In the genomic region with DNA sequence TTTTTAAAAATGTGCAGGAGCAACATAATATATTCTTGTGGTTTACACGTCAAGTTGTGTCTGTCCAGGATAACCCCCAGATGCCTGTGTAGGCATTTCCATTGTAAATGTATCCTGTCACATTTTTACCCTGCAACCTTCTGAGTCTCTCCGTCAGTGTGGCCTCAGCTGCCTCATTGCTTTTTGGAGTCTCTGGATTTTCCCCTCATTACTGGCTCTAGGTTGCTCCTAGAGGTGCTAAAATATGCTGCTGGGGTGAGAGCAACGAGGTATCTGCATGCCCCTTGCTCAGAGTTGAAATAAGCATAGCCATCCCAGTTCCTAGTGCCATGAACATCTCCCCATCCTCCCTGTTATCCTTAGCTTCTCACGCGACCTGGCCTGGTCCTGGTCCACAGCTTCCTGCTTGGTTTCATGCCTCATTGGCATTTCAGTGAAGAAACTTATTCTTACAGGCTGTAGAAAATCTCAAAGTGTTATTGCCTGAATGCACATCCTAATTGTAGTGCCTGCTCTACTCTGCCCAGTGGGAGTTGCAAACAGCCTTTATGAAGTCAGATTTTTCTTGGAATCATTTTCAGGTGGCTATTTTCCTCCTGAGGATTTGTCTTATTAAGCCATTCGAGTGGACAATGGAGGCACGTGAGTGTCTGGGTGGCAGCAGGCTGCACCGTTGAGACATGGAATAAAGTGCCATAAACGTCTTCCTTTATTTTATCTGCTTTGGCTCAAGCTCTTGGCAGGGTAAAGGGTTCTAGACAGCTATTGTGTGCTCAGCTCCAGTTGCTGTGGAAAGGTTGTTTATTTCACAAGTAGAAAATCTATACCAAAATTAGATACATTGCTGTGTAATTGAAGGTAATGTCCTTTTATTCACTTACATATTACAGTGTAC, we compare ENCODE assay signal across 2 cellular contexts.
TF ChIP-seq lines count a peak whose summit lies in the region.

No MANE protein-coding gene starts in this region.

TF ChIP-seq in WTC11, 78 proteins besides CTCF, POLR2A, EP300 and RAD21:
- TF ChIP-seq, protein P1, sequence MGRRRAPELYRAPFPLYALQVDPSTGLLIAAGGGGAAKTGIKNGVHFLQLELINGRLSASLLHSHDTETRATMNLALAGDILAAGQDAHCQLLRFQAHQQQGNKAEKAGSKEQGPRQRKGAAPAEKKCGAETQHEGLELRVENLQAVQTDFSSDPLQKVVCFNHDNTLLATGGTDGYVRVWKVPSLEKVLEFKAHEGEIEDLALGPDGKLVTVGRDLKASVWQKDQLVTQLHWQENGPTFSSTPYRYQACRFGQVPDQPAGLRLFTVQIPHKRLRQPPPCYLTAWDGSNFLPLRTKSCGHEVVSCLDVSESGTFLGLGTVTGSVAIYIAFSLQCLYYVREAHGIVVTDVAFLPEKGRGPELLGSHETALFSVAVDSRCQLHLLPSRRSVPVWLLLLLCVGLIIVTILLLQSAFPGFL (CRISPR knock-in tag; IDR thresholded peaks at IDR 0.05; ENCODE audit: borderline replicate concordance) = no peak
- no peak for TF ChIP-seq NFATC4 (CRISPR knock-in tag; IDR thresholded peaks at IDR 0.05)
- no peak for TF ChIP-seq ZNF263 (CRISPR knock-in tag; IDR thresholded peaks at IDR 0.05; ENCODE audit: low read depth)
- TF ChIP-seq CREM (CRISPR knock-in tag; IDR thresholded peaks at IDR 0.05) = no peak
- no peak for TF ChIP-seq RORB (CRISPR knock-in tag; IDR thresholded peaks at IDR 0.05)
- TF ChIP-seq ZNF396 (CRISPR knock-in tag; IDR thresholded peaks at IDR 0.05; ENCODE audit: borderline replicate concordance) = no peak
- TF ChIP-seq, protein P2, sequence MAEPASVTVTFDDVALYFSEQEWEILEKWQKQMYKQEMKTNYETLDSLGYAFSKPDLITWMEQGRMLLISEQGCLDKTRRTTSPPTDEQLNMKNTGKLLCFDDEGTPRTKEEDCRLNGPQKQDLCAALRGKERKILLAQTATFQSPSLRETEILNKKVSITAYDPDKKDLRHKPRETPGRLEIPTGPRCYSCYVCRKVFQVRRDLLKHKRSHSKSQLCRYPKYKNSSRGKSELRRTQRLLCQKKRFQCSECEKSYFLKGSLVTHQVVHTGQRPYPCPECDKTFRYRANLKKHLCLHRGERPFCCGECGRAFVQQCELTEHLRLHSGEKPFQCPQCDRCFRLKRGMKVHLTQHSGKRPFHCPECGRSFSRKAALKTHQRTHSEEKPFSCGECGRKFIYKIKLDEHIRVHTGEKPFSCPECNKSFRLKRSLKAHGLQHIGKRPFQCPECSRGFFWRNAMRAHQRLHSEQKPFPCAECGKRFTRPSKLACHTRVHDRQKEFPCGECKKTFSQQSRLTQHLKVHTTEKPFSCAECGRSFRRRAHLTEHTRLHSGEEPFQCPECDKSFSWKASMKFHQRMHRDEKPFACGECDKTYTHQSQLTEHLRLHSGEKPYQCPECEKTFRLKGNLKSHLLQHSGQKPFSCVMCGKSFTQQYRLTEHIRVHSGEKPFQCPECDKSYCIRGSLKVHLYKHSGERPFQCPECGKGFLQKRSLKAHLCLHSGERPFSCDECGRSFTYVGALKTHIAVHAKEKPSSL (CRISPR knock-in tag; conservative IDR thresholded peaks at IDR 0.05) = no peak
- TF ChIP-seq EMX1 (CRISPR knock-in tag; IDR thresholded peaks at IDR 0.05) = no peak
- no peak for TF ChIP-seq SP1 (CRISPR knock-in tag; conservative IDR thresholded peaks at IDR 0.05)
- no peak for TF ChIP-seq GRHL2 (CRISPR knock-in tag; IDR thresholded peaks at IDR 0.05; ENCODE audit: insufficient replicate concordance, severe bottlenecking)
- no peak for TF ChIP-seq ZNF416 (CRISPR knock-in tag; IDR thresholded peaks at IDR 0.05)
- TF ChIP-seq, protein P3, sequence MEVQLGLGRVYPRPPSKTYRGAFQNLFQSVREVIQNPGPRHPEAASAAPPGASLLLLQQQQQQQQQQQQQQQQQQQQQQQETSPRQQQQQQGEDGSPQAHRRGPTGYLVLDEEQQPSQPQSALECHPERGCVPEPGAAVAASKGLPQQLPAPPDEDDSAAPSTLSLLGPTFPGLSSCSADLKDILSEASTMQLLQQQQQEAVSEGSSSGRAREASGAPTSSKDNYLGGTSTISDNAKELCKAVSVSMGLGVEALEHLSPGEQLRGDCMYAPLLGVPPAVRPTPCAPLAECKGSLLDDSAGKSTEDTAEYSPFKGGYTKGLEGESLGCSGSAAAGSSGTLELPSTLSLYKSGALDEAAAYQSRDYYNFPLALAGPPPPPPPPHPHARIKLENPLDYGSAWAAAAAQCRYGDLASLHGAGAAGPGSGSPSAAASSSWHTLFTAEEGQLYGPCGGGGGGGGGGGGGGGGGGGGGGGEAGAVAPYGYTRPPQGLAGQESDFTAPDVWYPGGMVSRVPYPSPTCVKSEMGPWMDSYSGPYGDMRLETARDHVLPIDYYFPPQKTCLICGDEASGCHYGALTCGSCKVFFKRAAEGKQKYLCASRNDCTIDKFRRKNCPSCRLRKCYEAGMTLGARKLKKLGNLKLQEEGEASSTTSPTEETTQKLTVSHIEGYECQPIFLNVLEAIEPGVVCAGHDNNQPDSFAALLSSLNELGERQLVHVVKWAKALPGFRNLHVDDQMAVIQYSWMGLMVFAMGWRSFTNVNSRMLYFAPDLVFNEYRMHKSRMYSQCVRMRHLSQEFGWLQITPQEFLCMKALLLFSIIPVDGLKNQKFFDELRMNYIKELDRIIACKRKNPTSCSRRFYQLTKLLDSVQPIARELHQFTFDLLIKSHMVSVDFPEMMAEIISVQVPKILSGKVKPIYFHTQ (CRISPR knock-in tag; IDR thresholded peaks at IDR 0.05) = no peak
- TF ChIP-seq, protein P4, sequence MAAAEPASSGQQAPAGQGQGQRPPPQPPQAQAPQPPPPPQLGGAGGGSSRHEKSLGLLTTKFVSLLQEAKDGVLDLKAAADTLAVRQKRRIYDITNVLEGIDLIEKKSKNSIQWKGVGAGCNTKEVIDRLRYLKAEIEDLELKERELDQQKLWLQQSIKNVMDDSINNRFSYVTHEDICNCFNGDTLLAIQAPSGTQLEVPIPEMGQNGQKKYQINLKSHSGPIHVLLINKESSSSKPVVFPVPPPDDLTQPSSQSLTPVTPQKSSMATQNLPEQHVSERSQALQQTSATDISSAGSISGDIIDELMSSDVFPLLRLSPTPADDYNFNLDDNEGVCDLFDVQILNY (CRISPR knock-in tag; IDR thresholded peaks at IDR 0.05) = no peak
- TF ChIP-seq FOXP1 (CRISPR knock-in tag; IDR thresholded peaks at IDR 0.05; ENCODE audit: borderline replicate concordance) = no peak
- no peak for TF ChIP-seq ZNF671 (CRISPR knock-in tag; IDR thresholded peaks at IDR 0.05)
- TF ChIP-seq ATF1 (CRISPR knock-in tag; IDR thresholded peaks at IDR 0.05) = no peak
- TF ChIP-seq, protein P5, sequence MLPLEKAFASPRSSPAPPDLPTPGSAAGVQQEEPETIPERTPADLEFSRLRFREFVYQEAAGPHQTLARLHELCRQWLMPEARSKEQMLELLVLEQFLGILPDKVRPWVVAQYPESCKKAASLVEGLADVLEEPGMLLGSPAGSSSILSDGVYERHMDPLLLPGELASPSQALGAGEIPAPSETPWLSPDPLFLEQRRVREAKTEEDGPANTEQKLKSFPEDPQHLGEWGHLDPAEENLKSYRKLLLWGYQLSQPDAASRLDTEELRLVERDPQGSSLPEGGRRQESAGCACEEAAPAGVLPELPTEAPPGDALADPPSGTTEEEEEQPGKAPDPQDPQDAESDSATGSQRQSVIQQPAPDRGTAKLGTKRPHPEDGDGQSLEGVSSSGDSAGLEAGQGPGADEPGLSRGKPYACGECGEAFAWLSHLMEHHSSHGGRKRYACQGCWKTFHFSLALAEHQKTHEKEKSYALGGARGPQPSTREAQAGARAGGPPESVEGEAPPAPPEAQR (CRISPR knock-in tag; IDR thresholded peaks at IDR 0.05) = no peak
- no peak for TF ChIP-seq ZNF317 (CRISPR knock-in tag; IDR thresholded peaks at IDR 0.05; ENCODE audit: borderline replicate concordance, low read depth)
TF ChIP-seq in WTC11: peak in this region for 0.

TF ChIP-seq in endothelial cell of umbilical vein, 7 proteins besides CTCF, POLR2A, EP300 and RAD21 (continued from another document):
- TF ChIP-seq GATA2 (IDR thresholded peaks at IDR 0.05; ENCODE audit: insufficient read depth, insufficient read length, low read depth, low read length) (no peak), EZH2 (IDR thresholded peaks at IDR 0.05; ENCODE audit: borderline replicate concordance, low read depth, low read length, severe bottlenecking) (no peak), MYC (IDR thresholded peaks at IDR 0.05; ENCODE audit: low read depth, low read length) (no peak), JUN (IDR thresholded peaks at IDR 0.05; ENCODE audit: borderline replicate concordance, insufficient read depth, insufficient read length, low read depth) (no peak), FOS (IDR thresholded peaks at IDR 0.05; ENCODE audit: borderline replicate concordance, insufficient read depth, low read length) (no peak)
- TF ChIP-seq, protein P6, sequence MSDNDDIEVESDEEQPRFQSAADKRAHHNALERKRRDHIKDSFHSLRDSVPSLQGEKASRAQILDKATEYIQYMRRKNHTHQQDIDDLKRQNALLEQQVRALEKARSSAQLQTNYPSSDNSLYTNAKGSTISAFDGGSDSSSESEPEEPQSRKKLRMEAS (IDR thresholded peaks at IDR 0.05; ENCODE audit: insufficient read depth, insufficient read length) = no peak
